10 cellular contexts compared by ENCODE assay signal in genomic region chrX:2703991-2704369, GRCh38. TPM values are rescaled to one million over a fixed set of nuclear protein-coding genes. Genes with fewer than 3 reads are reported as not detected.
DNase-seq lines count a peak whose midpoint lies in the region; ATAC-seq and TF ChIP-seq lines count a peak whose summit lies in the region.
"Had no signal": no experiment of that assay in that cellular context is flagged by ENCODE, and none has a peak within 500 bp of the region (broad histone marks: within the 10 kb centered on the region; RNA-seq: fewer than 3 reads in every experiment).

No MANE protein-coding gene starts in this region.

- H3K9me3 ChIP-seq in upper lobe of left lung: no peaks in the 10 kb centered on the region

- WGBS in upper lobe of left lung, 2 donors: 30 to 71% methylated on average over 7 to 14 of the region's 14 CpGs

- peak overlapping the region in 1 of 2 donors; percentile 1 for H3K27ac ChIP-seq in coronary artery
- peak overlapping the region; percentile 52 to 80 (median 66) for H3K27ac ChIP-seq in upper lobe of left lung

- H3K9me3 Mint-ChIP-seq in activated naive CD4-positive, alpha-beta T cell treated with anti-CD3 and anti-CD28 coated beads for 36 hours: no peaks in the 10 kb centered on the region

- no peaks in the 10 kb centered on the region for H3K27me3 Mint-ChIP-seq in activated naive CD4-positive, alpha-beta T cell treated with anti-CD3 and anti-CD28 coated beads for 36 hours (ENCODE audit: low read depth)

- H3K4me1 ChIP-seq in upper lobe of left lung: peaks cover 66 to 78% (median 70%) of the 10 kb centered on the region in 4 donors

- TF ChIP-seq EP300 in upper lobe of left lung (IDR thresholded peaks at IDR 0.05): peak in 1 of 4 donors; percentile 76

- peaks cover 0 to 3% (median 0%) of the 10 kb centered on the region in 4 donors for H3K36me3 ChIP-seq in upper lobe of left lung

- TF ChIP-seq POLR2A in upper lobe of left lung (IDR thresholded peaks at IDR 0.05): no peak

- H3K27ac Mint-ChIP-seq in activated naive CD4-positive, alpha-beta T cell treated with anti-CD3 and anti-CD28 coated beads for 36 hours: peak overlapping the region; percentile 90

- H3K4me3 Mint-ChIP-seq in activated naive CD4-positive, alpha-beta T cell treated with anti-CD3 and anti-CD28 coated beads for 36 hours: peak overlapping the region; percentile 69

- intact Hi-C loops in activated naive CD4-positive, alpha-beta T cell treated with anti-CD3 and anti-CD28 coated beads for 36 hours (cut with micrococcal nuclease): no loop called here

- no peaks in the 10 kb centered on the region for H3K27me3 ChIP-seq in upper lobe of left lung

- H3K4me3 ChIP-seq in coronary artery (peak overlapping the region; percentile 3), upper lobe of left lung (peak overlapping the region in 1 of 4 donors; percentile 7)

- peak; percentile 45 for DNase-seq in activated naive CD4-positive, alpha-beta T cell treated with anti-CD3 and anti-CD28 coated beads for 36 hours
- DNase-seq in activated naive CD4-positive, alpha-beta T cell (lab: John Stamatoyannopoulos, UW): no peak
- DNase-seq in coronary artery (ENCODE audit: low spot score): no peak
- peak; percentile 57 for DNase-seq in medulla oblongata (ENCODE audit: extremely low spot score)
- DNase-seq in upper lobe of left lung: no peak
- no peak for DNase-seq in stimulated activated naive CD4-positive, alpha-beta T cell (lab: John Stamatoyannopoulos, UW)
- DNase-seq in NCI-H1105 (lab: John Stamatoyannopoulos, UW): no peak
- DNase-seq: activated effector memory CD4-positive, alpha-beta T cell treated with anti-CD3 and anti-CD28 coated beads, Interleukin-2, amount 50 U/mL, for 16 hours; Calu3 had no signal

- peaks cover 94% of the 10 kb centered on the region for H3K4me1 Mint-ChIP-seq in activated naive CD4-positive, alpha-beta T cell treated with anti-CD3 and anti-CD28 coated beads for 36 hours (ENCODE audit: low read depth)

- no peak for TF ChIP-seq CTCF in coronary artery (IDR thresholded peaks at IDR 0.05)
- peak in 4 of 6 experiments; percentile 14 to 64 (median 34) for TF ChIP-seq CTCF in upper lobe of left lung (IDR thresholded peaks at IDR 0.05)

- CTCF ChIA-PET in activated naive CD4-positive, alpha-beta T cell treated with anti-CD3 and anti-CD28 coated beads for 36 hours (lab: Charles Lee): no interaction called here

- H3K36me3 Mint-ChIP-seq in activated naive CD4-positive, alpha-beta T cell treated with anti-CD3 and anti-CD28 coated beads for 36 hours (ENCODE audit: low read depth): peaks cover 47% of the 10 kb centered on the region

- peak; percentile 62 to 67 for ATAC-seq in upper lobe of left lung (ENCODE audit: low FRiP score in 2 of 2)
- no peak for ATAC-seq in HG03469 (IDR thresholded peaks at IDR 0.05; ENCODE audit: unreplicated experiment)

RNA-seq across cellular contexts. Expression of gene CD99, which starts 12.9 kb away (rescaled TPM):
- 100 to 1,000 TPM; 205 to 215 TPM for total RNA-seq in activated naive CD4-positive, alpha-beta T cell treated with anti-CD3 and anti-CD28 coated beads for 36 hours
- 100 to 1,000 TPM; 135 to 300 (median 233) TPM for total RNA-seq in upper lobe of left lung

RNA-seq across cellular contexts. Expression of gene XG, which starts 47.9 kb away (rescaled TPM):
- not detected for total RNA-seq in activated naive CD4-positive, alpha-beta T cell treated with anti-CD3 and anti-CD28 coated beads for 36 hours
- total RNA-seq in upper lobe of left lung: under 1 TPM in 2 of 6 donors, not detected in 4; 0.69 to 0.81 TPM
- total RNA-seq: Calu3 had no signal

Comparison
In these comparisons a context has a peak if more than half of its experiments do, and no peak if none do; other contexts are left out.
1. DNase-seq: peak in activated naive CD4-positive, alpha-beta T cell treated with anti-CD3 and anti-CD28 coated beads for 36 hours (single experiment) and medulla oblongata (single experiment); none in activated naive CD4-positive, alpha-beta T cell (0 of 4), coronary artery (single experiment), upper lobe of left lung (0 of 2), stimulated activated naive CD4-positive, alpha-beta T cell (0 of 6) and NCI-H1105 (single experiment).